In genomic region chr16:70200063-70200462, GRCh38 we compare ENCODE assay signal across 4 cellular contexts. TPM values are rescaled to one million over a fixed set of nuclear protein-coding genes. Genes with fewer than 3 reads are reported as not detected.
"Had no signal": no experiment of that assay in that cellular context is flagged by ENCODE, and none has a peak within 500 bp of the region (broad histone marks: within the 10 kb centered on the region; RNA-seq: fewer than 3 reads in every experiment).

No MANE protein-coding gene starts in this region.

RNA-seq across cellular contexts. Expression of gene CLEC18C, which starts 26.5 kb away (rescaled TPM):
- total RNA-seq: subcutaneous adipose tissue, suprapubic skin, upper lobe of right lung, urinary bladder had no signal
